ENCODE assay signal across 14 cellular contexts in genomic region chr3:76965122-76965725, GRCh38.
"Had no signal": no experiment of that assay in that cellular context is flagged by ENCODE, and none has a peak within 500 bp of the region (broad histone marks: within the 10 kb centered on the region; RNA-seq: fewer than 3 reads in every experiment).

No MANE protein-coding gene starts in this region.

- H3K27ac ChIP-seq: cardiac muscle cell, dorsolateral prefrontal cortex, epithelial cell of prostate, left ventricle myocardium inferior, pancreas, upper lobe of right lung had no signal

- ATAC-seq: naive thymus-derived CD8-positive, alpha-beta T cell; pancreas; sciatic nerve; upper lobe of right lung had no signal

- FAIRE-seq: pancreas had no signal

- H3K4me1 ChIP-seq: left ventricle myocardium inferior, upper lobe of right lung had no signal

- H3K4me3 ChIP-seq: cardiac muscle cell, dorsolateral prefrontal cortex, left ventricle myocardium inferior, pancreas, upper lobe of right lung had no signal

- DNase-seq: activated CD4-positive, CD25-positive, alpha-beta regulatory T cell treated with anti-CD3 and anti-CD28 coated beads, Interleukin-2, amount 50 U/mL, for 72 hours; activated gamma-delta T cell; amniotic stem cell; dorsolateral prefrontal cortex; foreskin melanocyte; left ventricle myocardium inferior; naive thymus-derived CD8-positive, alpha-beta T cell; pancreas; stimulated activated CD8-positive, alpha-beta memory T cell treated with anti-CD3 and anti-CD28 coated beads, Interleukin-4, amount 100 ng/mL, for 48 hours; stimulated activated naive CD4-positive, alpha-beta T cell; upper lobe of right lung had no signal

- H3K27me3 ChIP-seq: upper lobe of right lung had no signal

- H3K36me3 ChIP-seq: cardiac muscle cell, left ventricle myocardium inferior, pancreas, upper lobe of right lung had no signal

- H3K9me3 ChIP-seq: left ventricle myocardium inferior, pancreas, upper lobe of right lung had no signal
